8 cellular contexts compared by ENCODE assay signal in the genomic region with DNA sequence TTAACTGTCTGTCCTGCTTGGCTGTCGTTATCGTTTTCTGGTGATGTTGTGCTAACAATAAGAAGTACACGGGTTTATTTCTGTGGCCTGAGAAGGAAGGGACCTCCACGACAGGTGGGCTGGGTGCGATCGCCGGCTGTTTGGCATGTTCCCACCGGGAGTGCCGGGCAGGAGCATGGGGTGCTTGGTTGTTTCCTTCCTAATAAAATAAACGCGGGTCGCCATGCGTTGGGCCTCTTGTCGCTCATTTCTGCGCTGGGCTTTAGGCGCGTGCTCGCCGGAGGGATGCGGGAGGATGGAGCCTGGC. TPM values are rescaled to one million over a fixed set of nuclear protein-coding genes. Genes with fewer than 3 reads are reported as not detected.
DNase-seq lines count a peak whose midpoint lies in the region; ATAC-seq and TF ChIP-seq lines count a peak whose summit lies in the region.

No MANE protein-coding gene starts in this region.

- H3K4me1 ChIP-seq in heart left ventricle (peaks cover 0 to 16% (median 4%) of the 10 kb centered on the region in 12 donors), liver (ENCODE audit: control insufficient read depth in 4 of 4, insufficient read depth in 4 of 4, low read length in 3 of 4) (peaks cover 10 to 18% (median 14%) of the 10 kb centered on the region in 4 donors), upper lobe of left lung (peaks cover 3 to 23% (median 4%) of the 10 kb centered on the region in 4 donors)

- H3K36me3 ChIP-seq in heart left ventricle (peaks cover 0 to 42% (median 23%) of the 10 kb centered on the region in 9 donors), liver (ENCODE audit: control insufficient read depth in 4 of 4, insufficient read depth in 3 of 4, low read depth in 1 of 4, low read length in 3 of 4) (peaks cover 3 to 10% (median 5%) of the 10 kb centered on the region in 4 donors), upper lobe of left lung (peaks cover 0 to 58% (median 26%) of the 10 kb centered on the region in 4 donors)

- no peak for TF ChIP-seq POLR2A in heart left ventricle (IDR thresholded peaks at IDR 0.05)
- no peak for TF ChIP-seq POLR2A in upper lobe of left lung (IDR thresholded peaks at IDR 0.05)

- no peak for ATAC-seq in heart left ventricle
- ATAC-seq in Right ventricle myocardium superior (ENCODE audit: poor library complexity) = no peak
- ATAC-seq in upper lobe of left lung (ENCODE audit: low FRiP score in 2 of 2) = no peak

- intact Hi-C loops in heart left ventricle (cut with DNase I) = loop anchor here in 5 of 10 donors (2.0 to 10.0 kb wide), 5 partner anchors 23 to 81 kb away; a partner anchor contains a TSS
- intact Hi-C loops in Right ventricle myocardium superior (cut with DNase I) = no loop called here

- H3K27ac ChIP-seq in heart left ventricle (peak overlapping the region in 11 of 12 donors; percentile 17 to 94 (median 68)), angular gyrus (ENCODE audit: low read depth, low read length) (peak overlapping the region; percentile 84), liver (ENCODE audit: low read depth in 1 of 2, low read length in 2 of 2) (peak overlapping the region in 1 of 2 donors; percentile 50), upper lobe of left lung (peak overlapping the region; percentile 44 to 96 (median 66))

- TF ChIP-seq RAD21 in liver (IDR thresholded peaks at IDR 0.05) = no peak

- TF ChIP-seq CTCF in heart left ventricle (IDR thresholded peaks at IDR 0.05) (no peak), liver (IDR thresholded peaks at IDR 0.05; ENCODE audit: low read depth, low read length, missing input control) (no peak), upper lobe of left lung (IDR thresholded peaks at IDR 0.05) (no peak), GM20000 (IDR thresholded peaks at IDR 0.05; ENCODE audit: extremely low read depth, missing control alignments) (no peak)

- H3K27me3 ChIP-seq in heart left ventricle = no peaks in the 10 kb centered on the region
- H3K27me3 ChIP-seq in liver (ENCODE audit: control insufficient read depth in 4 of 4, insufficient read depth in 4 of 4, low read length in 3 of 4) = no peaks in the 10 kb centered on the region
- H3K27me3 ChIP-seq in upper lobe of left lung = no peaks in the 10 kb centered on the region

- WGBS in heart left ventricle, 4 donors = 13 to 38% (median 27%) methylated on average over 20 of the region's 20 CpGs
- WGBS in liver = 45% methylated on average over 20 of the region's 20 CpGs
- 14 to 60% methylated on average over 14 to 20 of the region's 20 CpGs for WGBS in upper lobe of left lung, 2 donors

- no peak overlapping the region for H3K9ac ChIP-seq in liver (ENCODE audit: low read depth in 1 of 2, low read length in 2 of 2)

- TF ChIP-seq EP300 in upper lobe of left lung (IDR thresholded peaks at IDR 0.05) = no peak

- H3K4me3 ChIP-seq in heart left ventricle (peak overlapping the region in 10 of 12 donors; percentile 33 to 96 (median 62)), liver (ENCODE audit: low read depth in 1 of 3, low read length in 3 of 3) (peak overlapping the region in 2 of 3 donors; percentile 26 to 75), upper lobe of left lung (peak overlapping the region in 3 of 4 donors; percentile 73 to 84 (median 76))

- H3K9me3 ChIP-seq in heart left ventricle (no peaks in the 10 kb centered on the region), liver (ENCODE audit: control insufficient read depth in 4 of 4, low read length in 3 of 4) (no peaks in the 10 kb centered on the region), upper lobe of left lung (peaks cover 0 to 4% (median 0%) of the 10 kb centered on the region in 4 donors)

- DNase-seq in heart left ventricle = no peak
- no peak for DNase-seq in Right ventricle myocardium superior
- DNase-seq in upper lobe of left lung = no peak
- no peak for DNase-seq in HPDE6-E6E7 (ENCODE audit: extremely low spot score)
- DNase-seq in GM20000 (ENCODE audit: low spot score) = no peak
- DNase-seq in NCI-H146 treated with DMSO at 0.1 percent for 48 hours (lab: John Stamatoyannopoulos, UW; ENCODE audit: unreplicated experiment) = no peak

TF ChIP-seq in liver, 16 proteins besides CTCF, POLR2A, EP300 and RAD21 (continues in another document):
- TF ChIP-seq, protein P1, sequence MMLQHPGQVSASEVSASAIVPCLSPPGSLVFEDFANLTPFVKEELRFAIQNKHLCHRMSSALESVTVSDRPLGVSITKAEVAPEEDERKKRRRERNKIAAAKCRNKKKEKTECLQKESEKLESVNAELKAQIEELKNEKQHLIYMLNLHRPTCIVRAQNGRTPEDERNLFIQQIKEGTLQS (IDR thresholded peaks at IDR 0.05) = no peak
- TF ChIP-seq, protein P2, sequence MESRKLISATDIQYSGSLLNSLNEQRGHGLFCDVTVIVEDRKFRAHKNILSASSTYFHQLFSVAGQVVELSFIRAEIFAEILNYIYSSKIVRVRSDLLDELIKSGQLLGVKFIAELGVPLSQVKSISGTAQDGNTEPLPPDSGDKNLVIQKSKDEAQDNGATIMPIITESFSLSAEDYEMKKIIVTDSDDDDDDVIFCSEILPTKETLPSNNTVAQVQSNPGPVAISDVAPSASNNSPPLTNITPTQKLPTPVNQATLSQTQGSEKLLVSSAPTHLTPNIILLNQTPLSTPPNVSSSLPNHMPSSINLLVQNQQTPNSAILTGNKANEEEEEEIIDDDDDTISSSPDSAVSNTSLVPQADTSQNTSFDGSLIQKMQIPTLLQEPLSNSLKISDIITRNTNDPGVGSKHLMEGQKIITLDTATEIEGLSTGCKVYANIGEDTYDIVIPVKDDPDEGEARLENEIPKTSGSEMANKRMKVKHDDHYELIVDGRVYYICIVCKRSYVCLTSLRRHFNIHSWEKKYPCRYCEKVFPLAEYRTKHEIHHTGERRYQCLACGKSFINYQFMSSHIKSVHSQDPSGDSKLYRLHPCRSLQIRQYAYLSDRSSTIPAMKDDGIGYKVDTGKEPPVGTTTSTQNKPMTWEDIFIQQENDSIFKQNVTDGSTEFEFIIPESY (IDR thresholded peaks at IDR 0.05) = no peak
- TF ChIP-seq JUND (IDR thresholded peaks at IDR 0.05) (no peak), TAF1 (conservative IDR thresholded peaks at IDR 0.05) (no peak), GABPA (IDR thresholded peaks at IDR 0.05 in 1 of 2, conservative IDR thresholded peaks at IDR 0.05 in 1 of 2) (no peak), SP1 (IDR thresholded peaks at IDR 0.05) (no peak)
- TF ChIP-seq, protein P3, sequence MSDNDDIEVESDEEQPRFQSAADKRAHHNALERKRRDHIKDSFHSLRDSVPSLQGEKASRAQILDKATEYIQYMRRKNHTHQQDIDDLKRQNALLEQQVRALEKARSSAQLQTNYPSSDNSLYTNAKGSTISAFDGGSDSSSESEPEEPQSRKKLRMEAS (IDR thresholded peaks at IDR 0.05) = no peak
- TF ChIP-seq, protein P4, sequence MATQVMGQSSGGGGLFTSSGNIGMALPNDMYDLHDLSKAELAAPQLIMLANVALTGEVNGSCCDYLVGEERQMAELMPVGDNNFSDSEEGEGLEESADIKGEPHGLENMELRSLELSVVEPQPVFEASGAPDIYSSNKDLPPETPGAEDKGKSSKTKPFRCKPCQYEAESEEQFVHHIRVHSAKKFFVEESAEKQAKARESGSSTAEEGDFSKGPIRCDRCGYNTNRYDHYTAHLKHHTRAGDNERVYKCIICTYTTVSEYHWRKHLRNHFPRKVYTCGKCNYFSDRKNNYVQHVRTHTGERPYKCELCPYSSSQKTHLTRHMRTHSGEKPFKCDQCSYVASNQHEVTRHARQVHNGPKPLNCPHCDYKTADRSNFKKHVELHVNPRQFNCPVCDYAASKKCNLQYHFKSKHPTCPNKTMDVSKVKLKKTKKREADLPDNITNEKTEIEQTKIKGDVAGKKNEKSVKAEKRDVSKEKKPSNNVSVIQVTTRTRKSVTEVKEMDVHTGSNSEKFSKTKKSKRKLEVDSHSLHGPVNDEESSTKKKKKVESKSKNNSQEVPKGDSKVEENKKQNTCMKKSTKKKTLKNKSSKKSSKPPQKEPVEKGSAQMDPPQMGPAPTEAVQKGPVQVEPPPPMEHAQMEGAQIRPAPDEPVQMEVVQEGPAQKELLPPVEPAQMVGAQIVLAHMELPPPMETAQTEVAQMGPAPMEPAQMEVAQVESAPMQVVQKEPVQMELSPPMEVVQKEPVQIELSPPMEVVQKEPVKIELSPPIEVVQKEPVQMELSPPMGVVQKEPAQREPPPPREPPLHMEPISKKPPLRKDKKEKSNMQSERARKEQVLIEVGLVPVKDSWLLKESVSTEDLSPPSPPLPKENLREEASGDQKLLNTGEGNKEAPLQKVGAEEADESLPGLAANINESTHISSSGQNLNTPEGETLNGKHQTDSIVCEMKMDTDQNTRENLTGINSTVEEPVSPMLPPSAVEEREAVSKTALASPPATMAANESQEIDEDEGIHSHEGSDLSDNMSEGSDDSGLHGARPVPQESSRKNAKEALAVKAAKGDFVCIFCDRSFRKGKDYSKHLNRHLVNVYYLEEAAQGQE (IDR thresholded peaks at IDR 0.05) = no peak

RNA-seq across cellular contexts. Expression of a gene that starts 0.7 kb away (rescaled TPM):
- total RNA-seq in heart left ventricle (100 to 1,000 TPM in 2 of 9 donors, 10 to 100 TPM in 7; 73.6 to 105 (median 92.2) TPM), Right ventricle myocardium superior (70.3 TPM), liver (10 to 100 TPM; 13.3 to 27.7 TPM), upper lobe of left lung (100 to 1,000 TPM in 2 of 6 donors, 10 to 100 TPM in 4; 81.2 to 237 (median 96.0) TPM)
- polyA plus RNA-seq in heart left ventricle (100 to 1,000 TPM in 1 of 2 donors, 10 to 100 TPM in 1; 77.1 to 152 TPM), liver (10 to 100 TPM; 12.8 to 35.6 TPM)

RNA-seq across cellular contexts. Expression of a gene that starts 7.7 kb away (rescaled TPM):
- total RNA-seq in heart left ventricle (10 to 100 TPM; 27.7 to 65.1 (median 41.2) TPM), Right ventricle myocardium superior (45.6 TPM), liver (10 to 100 TPM; 10.9 to 13.4 TPM), upper lobe of left lung (100 to 1,000 TPM in 1 of 6 donors, 10 to 100 TPM in 5; 59.0 to 144 (median 72.7) TPM)
- polyA plus RNA-seq in heart left ventricle (100 to 1,000 TPM; 118 to 119 TPM), liver (10 to 100 TPM; 14.6 to 25.1 TPM)

RNA-seq across cellular contexts. Expression of a gene that starts 7.8 kb away (rescaled TPM):
- total RNA-seq in heart left ventricle (100 to 1,000 TPM in 2 of 9 donors, 10 to 100 TPM in 7; 67.7 to 127 (median 84.2) TPM), Right ventricle myocardium superior (74.8 TPM), liver (10 to 100 TPM; 35.2 to 38.5 TPM), upper lobe of left lung (100 to 1,000 TPM in 4 of 6 donors, 10 to 100 TPM in 2; 70.3 to 183 (median 108) TPM)
- polyA plus RNA-seq in heart left ventricle (100 to 1,000 TPM in 1 of 2 donors, 10 to 100 TPM in 1; 33.8 to 111 TPM), liver (10 to 100 TPM; 43.1 to 43.3 TPM)

RNA-seq across cellular contexts. Expression of a gene that starts 21.8 kb away (rescaled TPM):
- total RNA-seq in heart left ventricle = 10 to 100 TPM in 7 of 9 donors, 1 to 10 TPM in 2; 4.7 to 46.6 (median 15.3) TPM
- polyA plus RNA-seq in heart left ventricle = 10 to 100 TPM in 1 of 2 donors, 1 to 10 TPM in 1; 8.7 to 12.2 TPM
- total RNA-seq in Right ventricle myocardium superior = 15.0 TPM
- 1 to 10 TPM; 1.1 to 1.7 TPM for total RNA-seq in liver
- 1 to 10 TPM; 1.3 to 1.7 TPM for polyA plus RNA-seq in liver
- 100 to 1,000 TPM in 1 of 6 donors, 10 to 100 TPM in 4, 1 to 10 TPM in 1; 7.9 to 195 (median 36.3) TPM for total RNA-seq in upper lobe of left lung

RNA-seq across cellular contexts. Expression of a gene that starts 24.9 kb away (rescaled TPM):
- 10 to 100 TPM; 29.1 to 38.6 (median 34.5) TPM for total RNA-seq in heart left ventricle
- polyA plus RNA-seq in heart left ventricle = 10 to 100 TPM; 27.2 to 51.1 TPM
- 36.1 TPM for total RNA-seq in Right ventricle myocardium superior
- total RNA-seq in liver = 10 to 100 TPM in 1 of 2 donors, 1 to 10 TPM in 1; 7.8 to 15.6 TPM
- 10 to 100 TPM; 10.6 to 16.3 TPM for polyA plus RNA-seq in liver
- total RNA-seq in upper lobe of left lung = 100 to 1,000 TPM in 2 of 6 donors, 10 to 100 TPM in 4; 39.1 to 228 (median 49.9) TPM
